1 cellular context compared by ENCODE assay signal in genomic region chr17:55321507-55322064, GRCh38.
TF ChIP-seq lines count a peak whose summit lies in the region.

No MANE protein-coding gene starts in this region.

TF ChIP-seq in K562, 482 proteins besides CTCF, POLR2A, EP300 and RAD21 (continued from another document and continues in another):
- TF ChIP-seq ZBTB40 (IDR thresholded peaks at IDR 0.05), result no peak
- TF ChIP-seq ZBTB40 (CRISPR knock-in tag; IDR thresholded peaks at IDR 0.05), result no peak
- TF ChIP-seq, protein P1, sequence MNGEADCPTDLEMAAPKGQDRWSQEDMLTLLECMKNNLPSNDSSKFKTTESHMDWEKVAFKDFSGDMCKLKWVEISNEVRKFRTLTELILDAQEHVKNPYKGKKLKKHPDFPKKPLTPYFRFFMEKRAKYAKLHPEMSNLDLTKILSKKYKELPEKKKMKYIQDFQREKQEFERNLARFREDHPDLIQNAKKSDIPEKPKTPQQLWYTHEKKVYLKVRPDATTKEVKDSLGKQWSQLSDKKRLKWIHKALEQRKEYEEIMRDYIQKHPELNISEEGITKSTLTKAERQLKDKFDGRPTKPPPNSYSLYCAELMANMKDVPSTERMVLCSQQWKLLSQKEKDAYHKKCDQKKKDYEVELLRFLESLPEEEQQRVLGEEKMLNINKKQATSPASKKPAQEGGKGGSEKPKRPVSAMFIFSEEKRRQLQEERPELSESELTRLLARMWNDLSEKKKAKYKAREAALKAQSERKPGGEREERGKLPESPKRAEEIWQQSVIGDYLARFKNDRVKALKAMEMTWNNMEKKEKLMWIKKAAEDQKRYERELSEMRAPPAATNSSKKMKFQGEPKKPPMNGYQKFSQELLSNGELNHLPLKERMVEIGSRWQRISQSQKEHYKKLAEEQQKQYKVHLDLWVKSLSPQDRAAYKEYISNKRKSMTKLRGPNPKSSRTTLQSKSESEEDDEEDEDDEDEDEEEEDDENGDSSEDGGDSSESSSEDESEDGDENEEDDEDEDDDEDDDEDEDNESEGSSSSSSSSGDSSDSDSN (IDR thresholded peaks at IDR 0.05; ENCODE audit: borderline replicate concordance in 1 of 2, low read depth in 2 of 2, low read length in 2 of 2), result no peak
- TF ChIP-seq NFE2 (IDR thresholded peaks at IDR 0.05; ENCODE audit: low read depth), result no peak
- no peak for TF ChIP-seq MNT (conservative IDR thresholded peaks at IDR 0.05)
- 0 out of 2 replicates have a peak, but pooled peaks have one; percentile 29 for TF ChIP-seq L3MBTL2 (IDR thresholded peaks at IDR 0.05)
- no peak for TF ChIP-seq CSDE1 (IDR thresholded peaks at IDR 0.05)
- TF ChIP-seq NELFE (IDR thresholded peaks at IDR 0.05; ENCODE audit: insufficient read depth, insufficient read length), result no peak
- no peak for TF ChIP-seq TEAD4 (IDR thresholded peaks at IDR 0.05; ENCODE audit: low read length)
- TF ChIP-seq TEAD4 (CRISPR knock-in tag; IDR thresholded peaks at IDR 0.05; ENCODE audit: borderline replicate concordance), result no peak
- no peak for TF ChIP-seq FIP1L1 (IDR thresholded peaks at IDR 0.05; ENCODE audit: low read depth, low read length, poor library complexity, severe bottlenecking)
- TF ChIP-seq CXXC5 (CRISPR knock-in tag; IDR thresholded peaks at IDR 0.05), result no peak
- no peak for TF ChIP-seq ID3 (CRISPR knock-in tag; IDR thresholded peaks at IDR 0.05)
- no peak for TF ChIP-seq ID3 (tag; IDR thresholded peaks at IDR 0.05)
- no peak for TF ChIP-seq ZBTB11 (CRISPR knock-in tag; IDR thresholded peaks at IDR 0.05)
- peak; percentile 67 for TF ChIP-seq PKNOX1 (IDR thresholded peaks at IDR 0.05)
- no peak for TF ChIP-seq NCOR1 (IDR thresholded peaks at IDR 0.05)
- TF ChIP-seq, protein P2, sequence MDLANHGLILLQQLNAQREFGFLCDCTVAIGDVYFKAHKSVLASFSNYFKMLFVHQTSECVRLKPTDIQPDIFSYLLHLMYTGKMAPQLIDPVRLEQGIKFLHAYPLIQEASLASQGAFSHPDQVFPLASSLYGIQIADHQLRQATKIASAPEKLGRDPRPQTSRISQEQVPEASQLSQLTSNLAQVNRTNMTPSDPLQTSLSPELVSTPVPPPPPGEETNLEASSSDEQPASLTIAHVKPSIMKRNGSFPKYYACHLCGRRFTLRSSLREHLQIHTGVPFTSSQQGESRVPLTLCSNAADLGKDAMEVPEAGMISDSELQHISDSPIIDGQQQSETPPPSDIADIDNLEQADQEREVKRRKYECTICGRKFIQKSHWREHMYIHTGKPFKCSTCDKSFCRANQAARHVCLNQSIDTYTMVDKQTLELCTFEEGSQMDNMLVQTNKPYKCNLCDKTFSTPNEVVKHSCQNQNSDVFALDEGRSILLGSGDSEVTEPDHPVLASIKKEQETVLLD (IDR thresholded peaks at IDR 0.05), result no peak
- TF ChIP-seq FUS (optimal IDR thresholded peaks at IDR 0.05; ENCODE audit: low read depth, low read length), result no peak
- no peak for TF ChIP-seq ZFP36 (IDR thresholded peaks at IDR 0.05; ENCODE audit: low read depth, low read length, partially characterized antibody)
- TF ChIP-seq NFRKB (IDR thresholded peaks at IDR 0.05; ENCODE audit: low read depth), result no peak
- TF ChIP-seq IFI16 (CRISPR knock-in tag; IDR thresholded peaks at IDR 0.05), result no peak
- 0 out of 2 replicates have a peak, but pooled peaks have one; percentile 28 for TF ChIP-seq MEF2D (tag; conservative IDR thresholded peaks at IDR 0.05; ENCODE audit: low read depth)
- no peak for TF ChIP-seq MAFF (IDR thresholded peaks at IDR 0.05; ENCODE audit: low read length)
- TF ChIP-seq ZNF507 (tag; conservative IDR thresholded peaks at IDR 0.05), result no peak
- no peak for TF ChIP-seq FOSL1 (tag; conservative IDR thresholded peaks at IDR 0.05)
- no peak for TF ChIP-seq USF2 (CRISPR knock-in tag; IDR thresholded peaks at IDR 0.05)
